ENCODE assay signal across 18 cellular contexts in the genomic region with DNA sequence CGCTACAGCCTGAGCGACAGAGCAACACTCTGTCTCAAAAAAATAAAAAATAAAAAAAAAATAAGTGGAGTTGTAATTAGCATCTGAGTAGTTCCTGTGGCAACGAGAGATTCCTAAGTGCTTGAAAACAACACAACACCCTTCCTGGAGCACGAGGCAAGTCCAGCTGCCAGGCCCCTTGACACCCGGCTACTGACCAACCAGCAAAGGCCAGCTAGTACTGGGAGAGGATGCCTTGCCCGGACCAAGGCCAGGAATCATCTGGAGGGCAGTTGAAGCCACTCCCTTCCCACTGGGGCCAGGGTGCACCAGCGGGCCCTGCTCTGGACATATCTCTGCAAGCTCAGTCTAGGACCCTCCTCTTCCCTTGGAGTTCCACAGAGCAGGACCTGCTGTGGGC. TPM values are rescaled to one million over a fixed set of nuclear protein-coding genes. Genes with fewer than 3 reads are reported as not detected.
DNase-seq lines count a peak whose midpoint lies in the region; ATAC-seq, FAIRE-seq and TF ChIP-seq lines count a peak whose summit lies in the region.
"Had no signal": no experiment of that assay in that cellular context is flagged by ENCODE, and none has a peak within 500 bp of the region (broad histone marks: within the 10 kb centered on the region; RNA-seq: fewer than 3 reads in every experiment).

No MANE protein-coding gene starts in this region.

- H3K4me1 Mint-ChIP-seq in stimulated activated memory B cell treated with anti-CD40 and anti-IgM and Interleukin-4, amounts not matched to agents 10 μg/mL and 1 μg/mL and 100 μg/mL, for 72 hours = peaks cover 41% of the 10 kb centered on the region

- H3K9ac ChIP-seq in BLaER1 (no peak overlapping the region), H1 (replicated peaks in 1 of 4; ENCODE audit: extremely low read depth in 1 of 4, low read depth in 3 of 4, low read length in 3 of 4) (no peak overlapping the region)

- H3K4me3 Mint-ChIP-seq in stimulated activated memory B cell treated with anti-CD40 and anti-IgM and Interleukin-4, amounts not matched to agents 10 μg/mL and 1 μg/mL and 100 μg/mL, for 72 hours = no peak overlapping the region
- H3K4me3 Mint-ChIP-seq: activated B cell treated with CpG ODN at 0.5 μM for 24 hours; activated CD8-positive, alpha-beta memory T cell treated with anti-CD3 and anti-CD28 coated beads, Interleukin-2, amount 10 ng/mL, durations not matched to agents 7 days and 5 days; GM23338 had no signal

- H4K5ac ChIP-seq in H1 (ENCODE audit: insufficient read length, low read depth, low read length) = peak overlapping the region; percentile 27

- H3K4me1 ChIP-seq in BLaER1 (peaks cover 58% of the 10 kb centered on the region), H1 (replicated peaks in 1 of 4; ENCODE audit: control insufficient read depth in 3 of 4, insufficient read depth in 4 of 4, low read length in 3 of 4) (peaks cover 0 to 14% (median 5%) of the 10 kb centered on the region in 4 experiments; a peak in 6 of 7 replicates), left lung (peaks cover 12 to 35% of the 10 kb centered on the region in 2 donors)

- CTCF ChIA-PET in H1 (lab: Charles Lee; ENCODE audit: partially characterized antibody) = interaction anchor here (0.6 to 7.2 kb wide), 16 partner anchors 12 to 498 kb away, joined by 3 to 65 read pairs (median 4); no protein-coding TSS in a partner anchor

- POLR2A ChIA-PET in H1 (lab: Charles Lee; ENCODE audit: partially characterized antibody) = interaction anchor here (0.7 to 1.6 kb wide), 4 partner anchors 12 to 94 kb away, joined by 3 to 6 read pairs (median 4); no protein-coding TSS in a partner anchor

- no peak overlapping the region for H3K4ac ChIP-seq in H1 (replicated peaks; ENCODE audit: insufficient read length, low read depth, low read length)

- no peak overlapping the region for H3K14ac ChIP-seq in H1 (ENCODE audit: insufficient read length)

- H3K36me3 Mint-ChIP-seq in stimulated activated memory B cell treated with anti-CD40 and anti-IgM and Interleukin-4, amounts not matched to agents 10 μg/mL and 1 μg/mL and 100 μg/mL, for 72 hours = no peaks in the 10 kb centered on the region
- H3K36me3 Mint-ChIP-seq: activated CD8-positive, alpha-beta memory T cell treated with anti-CD3 and anti-CD28 coated beads, Interleukin-2, amount 10 ng/mL, durations not matched to agents 7 days and 5 days had no signal

- TF ChIP-seq POLR2A in H1 (IDR thresholded peaks at IDR 0.05; ENCODE audit: control extremely low read depth in 1 of 2, low read depth in 2 of 2, low read length in 2 of 2) = no peak

- 0 out of 2 replicates have a peak overlapping the region, but pooled peaks have one; percentile 44 for H2BK5ac ChIP-seq in H1 (ENCODE audit: low read depth, low read length)

- H3K23ac ChIP-seq in H1 (ENCODE audit: insufficient read length) = no peak overlapping the region

- intact Hi-C loops in left lung (cut with DNase I) = no loop called here

- TF ChIP-seq CTCF in H1 (IDR thresholded peaks at IDR 0.05; ENCODE audit: control extremely low read depth in 1 of 3, insufficient read depth in 1 of 3, low read depth in 1 of 3, low read length in 3 of 3) = no peak
- TF ChIP-seq CTCF in left lung (IDR thresholded peaks at IDR 0.05) = no peak

- no peak for TF ChIP-seq EP300 in H1 (IDR thresholded peaks at IDR 0.05; ENCODE audit: borderline replicate concordance in 1 of 2, low read depth in 2 of 2, low read length in 2 of 2)

- H2AFZ ChIP-seq in H1 (ENCODE audit: low read length) = no peak overlapping the region

- H3K36me3 ChIP-seq in BLaER1 = no peaks in the 10 kb centered on the region
- H3K36me3 ChIP-seq in H1 (ENCODE audit: control insufficient read depth in 2 of 4, insufficient read depth in 4 of 4, low read length in 3 of 4) = no peaks in the 10 kb centered on the region
- H3K36me3 ChIP-seq in left lung = no peaks in the 10 kb centered on the region

- H2BK15ac ChIP-seq in H1 (ENCODE audit: low read length) = peak overlapping the region; percentile 72; the same call in 1 of the 2 replicates

- DNase-seq in H1 (ENCODE audit: low read depth in 1 of 2, low spot score in 2 of 2) = no peak
- DNase-seq in left lung = no peak
- no peak for DNase-seq in NCI-H345 (lab: John Stamatoyannopoulos, UW)
- no peak for DNase-seq in activated CD4-positive, CD25-positive, alpha-beta regulatory T cell (lab: John Stamatoyannopoulos, UW)
- DNase-seq in NCI-H1048 (lab: John Stamatoyannopoulos, UW) = no peak
- DNase-seq in stimulated activated CD4-positive, alpha-beta T cell treated with anti-CD3 and anti-CD28 coated beads, Interleukin-12 subunit alpha, Interleukin-12 subunit beta, amount 100 ng/mL, for 4 hours = no peak
- DNase-seq: activated B cell treated with CpG ODN at 0.5 μM for 24 hours; activated CD8-positive, alpha-beta memory T cell treated with anti-CD3 and anti-CD28 coated beads, Interleukin-2, amount 10 ng/mL, durations not matched to agents 7 days and 5 days; DMS 273 treated with DMSO at 0.1 percent for 48 hours; NCI-H2081; NCI-H774; T-helper 1 cell had no signal

- FAIRE-seq in H1 (lab: Jason Lieb, UNC) = no peak
- FAIRE-seq: HepG2 had no signal

- H3K4me2 ChIP-seq in BLaER1 (peak overlapping the region; percentile 42; the same call in 1 of the 2 replicates), H1 (ENCODE audit: insufficient read depth in 1 of 2, low read depth in 2 of 2, low read length in 2 of 2) (peak overlapping the region; percentile 17 to 27; a peak in 1 of 4 replicates)

- peak overlapping the region; percentile 83 for H3K18ac ChIP-seq in H1 (ENCODE audit: extremely low read depth, low read length)

- H3K9me3 ChIP-seq in BLaER1 (no peaks in the 10 kb centered on the region), H1 (ENCODE audit: insufficient read depth in 2 of 2, low read depth in 1 of 2, low read length in 1 of 2) (no peaks in the 10 kb centered on the region), left lung (no peaks in the 10 kb centered on the region)

- H3K23me2 ChIP-seq in H1 (ENCODE audit: low read depth, low read length) = peaks cover 2% of the 10 kb centered on the region; the same call in 1 of the 2 replicates

- H3K27me3 ChIP-seq in BLaER1 (no peaks in the 10 kb centered on the region), H1 (replicated peaks in 1 of 4; ENCODE audit: control insufficient read depth in 3 of 4, extremely low read depth in 1 of 4, insufficient read depth in 3 of 4, low read length in 3 of 4) (peaks cover 0 to 6% (median 0%) of the 10 kb centered on the region in 4 experiments; a peak in 2 of 7 replicates), left lung (no peaks in the 10 kb centered on the region)

- H3K56ac ChIP-seq in H1 (replicated peaks; ENCODE audit: insufficient read length, low read depth, low read length) = no peak overlapping the region

- 0 out of 2 replicates have a peak overlapping the region, but pooled peaks have one; percentile 50 for H2BK12ac ChIP-seq in H1 (ENCODE audit: low read depth, low read length)

- no peak overlapping the region for H2BK120ac ChIP-seq in H1 (replicated peaks; ENCODE audit: low read depth, low read length)

- 88% methylated on average over 6 of the region's 7 CpGs; no CpG with 5 or more reads in 1 of the 2 experiments for WGBS in H1 (ENCODE audit: extremely low coverage in 1 of 2, insufficient coverage in 1 of 2, insufficient read length in 1 of 2, insufficient replicate concordance in 2 of 2, low coverage in 1 of 2, low lambda C conversion rate in 2 of 2, missing lambda C conversion rate in 1 of 2), 2 experiments

- H3K79me2 ChIP-seq in H1 (ENCODE audit: control insufficient read depth in 1 of 2, insufficient read depth in 2 of 2, low read length in 2 of 2) = no peaks in the 10 kb centered on the region

- H3K79me1 ChIP-seq in H1 (ENCODE audit: low read depth, low read length) = no peaks in the 10 kb centered on the region

- H4K20me1 ChIP-seq in BLaER1 (no peaks in the 10 kb centered on the region), H1 (replicated peaks in 1 of 2; ENCODE audit: control insufficient read depth in 1 of 2, insufficient read depth in 2 of 2, low read length in 2 of 2) (no peaks in the 10 kb centered on the region)

- H3K27ac ChIP-seq in BLaER1 = no peak overlapping the region
- no peak overlapping the region for H3K27ac ChIP-seq in H1 (ENCODE audit: low read depth, low read length)
- no peak overlapping the region for H3K27ac ChIP-seq in left lung

- H3K27ac Mint-ChIP-seq in stimulated activated memory B cell treated with anti-CD40 and anti-IgM and Interleukin-4, amounts not matched to agents 10 μg/mL and 1 μg/mL and 100 μg/mL, for 72 hours = peak overlapping the region; percentile 22
- H3K27ac Mint-ChIP-seq: activated B cell treated with CpG ODN at 0.5 μM for 24 hours; activated CD8-positive, alpha-beta memory T cell treated with anti-CD3 and anti-CD28 coated beads, Interleukin-2, amount 10 ng/mL, durations not matched to agents 7 days and 5 days; GM23338 had no signal

- no peak overlapping the region for H4K8ac ChIP-seq in H1 (ENCODE audit: extremely low read depth, insufficient read depth, low read length)

- H4K91ac ChIP-seq in H1 (replicated peaks; ENCODE audit: insufficient read length, low read length) = peak overlapping the region; percentile 34

- no peaks in the 10 kb centered on the region for H3K9me3 Mint-ChIP-seq in stimulated activated memory B cell treated with anti-CD40 and anti-IgM and Interleukin-4, amounts not matched to agents 10 μg/mL and 1 μg/mL and 100 μg/mL, for 72 hours
- H3K9me3 Mint-ChIP-seq: activated B cell treated with CpG ODN at 0.5 μM for 24 hours, GM23338 had no signal

- peak; percentile 31 for ATAC-seq in left lung
- no peak for ATAC-seq in stimulated activated memory B cell treated with anti-CD40 and anti-IgM and Interleukin-4, amounts not matched to agents 10 μg/mL and 1 μg/mL and 100 μg/mL, for 72 hours
- ATAC-seq: activated CD8-positive, alpha-beta memory T cell treated with anti-CD3 and anti-CD28 coated beads, Interleukin-2, amount 10 ng/mL, durations not matched to agents 7 days and 5 days; HepG2 had no signal

- no peaks in the 10 kb centered on the region for H3K27me3 Mint-ChIP-seq in stimulated activated memory B cell treated with anti-CD40 and anti-IgM and Interleukin-4, amounts not matched to agents 10 μg/mL and 1 μg/mL and 100 μg/mL, for 72 hours
- H3K27me3 Mint-ChIP-seq: activated B cell treated with CpG ODN at 0.5 μM for 24 hours had no signal

- no peak for TF ChIP-seq RAD21 in H1 (IDR thresholded peaks at IDR 0.05 in 1 of 2, conservative IDR thresholded peaks at IDR 0.05 in 1 of 2; ENCODE audit: low read depth in 2 of 2, low read length in 2 of 2)

- 0 out of 2 replicates have a peak overlapping the region, but pooled peaks have one; percentile 53 for H2AK5ac ChIP-seq in H1 (ENCODE audit: low read depth, low read length)

- H3K4me3 ChIP-seq in BLaER1 = no peak overlapping the region
- H3K4me3 ChIP-seq in H1 (ENCODE audit: extremely low read depth in 1 of 4, insufficient read depth in 2 of 4, low read depth in 3 of 4, low read length in 4 of 4) = no peak overlapping the region
- no peak overlapping the region for H3K4me3 ChIP-seq in left lung
- H3K4me3 ChIP-seq: GM23338 had no signal

- H2BK20ac ChIP-seq in H1 (ENCODE audit: low read length) = peak overlapping the region; percentile 32; the same call in 1 of the 2 replicates

RNA-seq across cellular contexts. Expression of a gene that starts 0.5 kb away (rescaled TPM):
- 0.48 and 0.73 TPM in 2 replicates for total RNA-seq in H1 (2021; fragmentation: NEBNext Ultra II Directional; extraction: Animal tissue kit (Norgen Biotek cat#: 25700))
- 0.71 and 1.4 TPM in 2 replicates for polyA plus RNA-seq in H1 (2011; rRNA removed)
- 0.93 TPM for polyA plus RNA-seq in H1 (2011; cell fraction: cytosol; rRNA removed)
- polyA plus RNA-seq in H1 (2011; cell fraction: nucleus; rRNA removed) = 1.3 TPM
- polyA plus RNA-seq in H1 (2012, experiment 1 of 2) = 0.64 to 1.1 TPM (median 0.87 TPM) in 4 replicates
- 0.84 TPM for polyA plus RNA-seq in H1 (2012, experiment 2 of 2)
- 0.51 TPM for polyA plus RNA-seq in H1 (2013, experiment 1 of 2)
- 0.61 TPM for polyA plus RNA-seq in H1 (2013, experiment 2 of 2)
- 0.76 and 1.7 TPM in 2 replicates for polyA minus RNA-seq in H1 (2011; rRNA and poly(A)+ RNA removed)
- polyA minus RNA-seq in H1 (2011; cell fraction: cytosol; rRNA and poly(A)+ RNA removed) = 0.51 TPM
- 1.4 TPM for polyA minus RNA-seq in H1 (2011; cell fraction: nucleus; rRNA and poly(A)+ RNA removed)
- 1 to 10 TPM in 1 of 2 donors, under 1 TPM in 1; 0.17 to 1.0 TPM for total RNA-seq in left lung
- total RNA-seq: activated B cell treated with CpG ODN at 0.5 μM for 24 hours, dermis microvascular lymphatic vessel endothelial cell, HepG2 had no signal
- polyA plus RNA-seq: AG04450, HepG2 had no signal

RNA-seq across cellular contexts. Expression of a gene that starts 54.3 kb away (rescaled TPM):
- not detected in 2 replicates for total RNA-seq in H1 (2021; fragmentation: NEBNext Ultra II Directional; extraction: Animal tissue kit (Norgen Biotek cat#: 25700))
- polyA plus RNA-seq in H1 (2011; rRNA removed) = 0.33 and 0.75 TPM in 2 replicates
- polyA plus RNA-seq in H1 (2011; cell fraction: cytosol; rRNA removed) = 0.06 TPM
- polyA plus RNA-seq in H1 (2011; cell fraction: nucleus; rRNA removed) = 0.56 TPM
- 0.08 to 0.32 TPM (median 0.29 TPM) in 3 of 4 replicates, not detected in the other for polyA plus RNA-seq in H1 (2012, experiment 1 of 2)
- polyA plus RNA-seq in H1 (2012, experiment 2 of 2) = 0.22 TPM
- polyA plus RNA-seq in H1 (2013, experiment 1 of 2) = 0.34 TPM
- polyA plus RNA-seq in H1 (2013, experiment 2 of 2) = 0.42 TPM
- 0.17 and 0.35 TPM in 2 replicates for polyA minus RNA-seq in H1 (2011; rRNA and poly(A)+ RNA removed)
- polyA minus RNA-seq in H1 (2011; cell fraction: cytosol; rRNA and poly(A)+ RNA removed) = 1.0 TPM
- polyA minus RNA-seq in H1 (2011; cell fraction: nucleus; rRNA and poly(A)+ RNA removed) = 0.90 TPM
- total RNA-seq in left lung = 100 to 1,000 TPM in 1 of 2 donors, 10 to 100 TPM in 1; 46.7 to 133 TPM

Comparison
In these comparisons a context has a peak if more than half of its experiments do, and no peak if none do; other contexts are left out.
1. RNA of a gene that starts 54.3 kb away (total RNA-seq): 46.7 to 133 TPM in left lung; not detected in H1; every median in the first group is over 10 times any median in the second.